ENCODE assay signal across 12 cellular contexts in genomic region chr17:79804856-79805696, GRCh38. TPM values are rescaled to one million over a fixed set of nuclear protein-coding genes. Genes with fewer than 3 reads are reported as not detected.
DNase-seq lines count a peak whose midpoint lies in the region; ATAC-seq and TF ChIP-seq lines count a peak whose summit lies in the region.
"Had no signal": no experiment of that assay in that cellular context is flagged by ENCODE, and none has a peak within 500 bp of the region (broad histone marks: within the 10 kb centered on the region; RNA-seq: fewer than 3 reads in every experiment).

No MANE protein-coding gene starts in this region.

- no peak overlapping the region for H3K4me2 ChIP-seq in mammary epithelial cell (ENCODE audit: insufficient read depth, low read depth, low read length)

- H3K9me3 ChIP-seq in mammary epithelial cell (replicated peaks; ENCODE audit: insufficient read depth, low read length) (peaks cover 3% of the 10 kb centered on the region), suprapubic skin (no peaks in the 10 kb centered on the region)
- H3K9me3 ChIP-seq: neutrophil had no signal

- H3K4me3 Mint-ChIP-seq in MCF 10A (ENCODE audit: unreplicated experiment) (peak overlapping the region; percentile 64), type B pancreatic cell (peak overlapping the region; percentile 81)
- peak overlapping the region; percentile 53 for H3K4me3 Mint-ChIP-seq in activated naive CD8-positive, alpha-beta T cell treated with anti-CD3 and anti-CD28 coated beads for 36 hours

- BruUV-seq in MCF 10A (replicated peaks; lab: Mats Ljungman, UMichigan) (no TSS peak), mammary epithelial cell (replicated peaks; lab: Mats Ljungman, UMichigan) (no TSS peak)

- H3K27me3 Mint-ChIP-seq in MCF 10A (ENCODE audit: insufficient read depth, unreplicated experiment), result peaks cover 55% of the 10 kb centered on the region
- H3K27me3 Mint-ChIP-seq in activated naive CD8-positive, alpha-beta T cell treated with anti-CD3 and anti-CD28 coated beads for 36 hours, result peaks cover 90% of the 10 kb centered on the region
- H3K27me3 Mint-ChIP-seq in type B pancreatic cell, result peaks cover 86% of the 10 kb centered on the region

- H3K27me3 ChIP-seq in mammary epithelial cell (ENCODE audit: insufficient read depth, low read length), result peaks cover 38% of the 10 kb centered on the region
- H3K27me3 ChIP-seq in suprapubic skin, result peaks cover 100% of the 10 kb centered on the region

- no peak for TF ChIP-seq POLR2A in suprapubic skin (IDR thresholded peaks at IDR 0.05)

- H3K4me1 Mint-ChIP-seq in MCF 10A (ENCODE audit: insufficient read depth, unreplicated experiment), result peaks cover 6% of the 10 kb centered on the region
- peaks cover 39% of the 10 kb centered on the region for H3K4me1 Mint-ChIP-seq in activated naive CD8-positive, alpha-beta T cell treated with anti-CD3 and anti-CD28 coated beads for 36 hours
- peaks cover 22% of the 10 kb centered on the region for H3K4me1 Mint-ChIP-seq in type B pancreatic cell (ENCODE audit: unreplicated experiment)

- dilution Hi-C loops in mammary epithelial cell (cut with HindIII; ENCODE audit: low sequenced_read_pairs), result loop anchor here (5.0 kb wide), 3 partner anchors 58 to 172 kb away; no protein-coding TSS in a partner anchor

- in situ Hi-C loops in mammary epithelial cell (cut with MboI; ENCODE audit: low sequenced_read_pairs in 2 of 2), result loop anchor here (25.0 kb wide), 1 partner anchor 182 kb away; no protein-coding TSS in a partner anchor

- no peaks in the 10 kb centered on the region for H4K20me1 ChIP-seq in mammary epithelial cell (ENCODE audit: insufficient read depth, low read length)

- H3K4me3 ChIP-seq in mammary epithelial cell (replicated peaks in 1 of 3; ENCODE audit: insufficient read depth in 1 of 3, low read depth in 2 of 3, low read length in 3 of 3) (no peak overlapping the region), suprapubic skin (no peak overlapping the region)

- H3K27ac Mint-ChIP-seq in MCF 10A (ENCODE audit: low read depth, unreplicated experiment) (no peak overlapping the region), type B pancreatic cell (peak overlapping the region; percentile 68)
- H3K27ac Mint-ChIP-seq in activated naive CD8-positive, alpha-beta T cell treated with anti-CD3 and anti-CD28 coated beads for 36 hours, result peak overlapping the region; percentile 84

- H3K36me3 ChIP-seq in mammary epithelial cell (ENCODE audit: insufficient read depth, low read length) (no peaks in the 10 kb centered on the region), suprapubic skin (no peaks in the 10 kb centered on the region)
- H3K36me3 ChIP-seq: neutrophil had no signal

- H3K9ac ChIP-seq in mammary epithelial cell (ENCODE audit: insufficient read depth, low read length), result no peak overlapping the region

- 53% methylated on average over 21 of the region's 22 CpGs for WGBS in mammary epithelial cell (ENCODE audit: low coverage, missing lambda C conversion rate)
- WGBS in suprapubic skin, result 22% methylated on average over 22 of the region's 22 CpGs

- H3K9me3 Mint-ChIP-seq in MCF 10A (ENCODE audit: unreplicated experiment) (no peaks in the 10 kb centered on the region), type B pancreatic cell (no peaks in the 10 kb centered on the region)
- no peaks in the 10 kb centered on the region for H3K9me3 Mint-ChIP-seq in activated naive CD8-positive, alpha-beta T cell treated with anti-CD3 and anti-CD28 coated beads for 36 hours

- no peak for TF ChIP-seq CTCF in MCF 10A (IDR thresholded peaks at IDR 0.05; ENCODE audit: unreplicated experiment)
- no peak for TF ChIP-seq CTCF in mammary epithelial cell (conservative IDR thresholded peaks at IDR 0.05 in 1 of 2, IDR thresholded peaks at IDR 0.05 in 1 of 2; ENCODE audit: extremely low read depth in 1 of 2, insufficient read depth in 1 of 2, low read depth in 1 of 2, low read length in 2 of 2)
- TF ChIP-seq CTCF in type B pancreatic cell (conservative IDR thresholded peaks at IDR 0.05), result no peak
- no peak for TF ChIP-seq CTCF in suprapubic skin (IDR thresholded peaks at IDR 0.05)

- no peaks in the 10 kb centered on the region for H3K36me3 Mint-ChIP-seq in MCF 10A (ENCODE audit: insufficient read depth, unreplicated experiment)
- H3K36me3 Mint-ChIP-seq in activated naive CD8-positive, alpha-beta T cell treated with anti-CD3 and anti-CD28 coated beads for 36 hours, result peaks cover 4% of the 10 kb centered on the region
- peaks cover 8% of the 10 kb centered on the region for H3K36me3 Mint-ChIP-seq in type B pancreatic cell

- intact Hi-C loops in MCF 10A (cut with micrococcal nuclease) (loop anchor here (5.0 kb wide), 1 partner anchor 58 kb away; no protein-coding TSS in a partner anchor), mammary epithelial cell (cut with micrococcal nuclease) (no loop called here)

- POLR2A ChIA-PET in MCF 10A (lab: Yijun Ruan, JAX), result interaction anchor here (0.6 kb wide), 2 partner anchors 34 to 42 kb away, joined by 4 read pairs; partner anchors contain the start of gene CBX4

- CTCF ChIA-PET in MCF 10A (lab: Yijun Ruan, JAX) (interaction anchor here (0.7 to 1.5 kb wide), 4 partner anchors 59 to 188 kb away, joined by 3 to 4 read pairs (median 4); no protein-coding TSS in a partner anchor), mammary epithelial cell (lab: Charles Lee; ENCODE audit: low non-redundant PET) (no interaction called here)

- peak; percentile 4 for ATAC-seq in HG03280 (IDR thresholded peaks at IDR 0.05; ENCODE audit: unreplicated experiment)

- H3K27ac ChIP-seq in mammary epithelial cell (ENCODE audit: insufficient read depth, low read depth, low read length) (no peak overlapping the region), suprapubic skin (no peak overlapping the region)

- H3K4me1 ChIP-seq in mammary epithelial cell (ENCODE audit: insufficient read depth, low read length) (peaks cover 14% of the 10 kb centered on the region), suprapubic skin (peaks cover 50% of the 10 kb centered on the region)

- no peak for DNase-seq in MCF 10A (ENCODE audit: unreplicated experiment)
- no peak for DNase-seq in mammary epithelial cell
- DNase-seq in activated naive CD8-positive, alpha-beta T cell treated with anti-CD3 and anti-CD28 coated beads for 36 hours, result no peak
- no peak for DNase-seq in type B pancreatic cell (ENCODE audit: extremely low spot score, unreplicated experiment)
- DNase-seq in NCI-H2029 (lab: John Stamatoyannopoulos, UW), result no peak
- no peak for DNase-seq in stimulated activated CD4-positive, alpha-beta T cell treated with anti-CD3 and anti-CD28 coated beads, Interleukin-12 subunit alpha, Interleukin-12 subunit beta, amount 100 ng/mL, for 4 hours
- no peak for DNase-seq in suprapubic skin (ENCODE audit: low spot score in 2 of 2)
- DNase-seq: foreskin melanocyte, kidney glomerular epithelial cell, NCI-H2081 treated with DMSO at 0.1 percent for 48 hours had no signal

- no peak for TF ChIP-seq EP300 in suprapubic skin (IDR thresholded peaks at IDR 0.05)

- H2AFZ ChIP-seq in mammary epithelial cell (ENCODE audit: low read depth, low read length), result no peak overlapping the region

- no peaks in the 10 kb centered on the region for H3K79me2 ChIP-seq in mammary epithelial cell (ENCODE audit: insufficient read depth, low read length)

RNA-seq across cellular contexts. Expression of gene CBX8, which starts 8.2 kb away (rescaled TPM):
- total RNA-seq in MCF 10A (2022) (9.4 and 10.5 TPM in 2 replicates), mammary epithelial cell (1 to 10 TPM; 4.5 to 5.4 TPM), type B pancreatic cell (ENCODE audit: low replicate concordance) (13.3 and 16.0 TPM in 2 replicates), suprapubic skin (1 to 10 TPM; 2.3 to 6.4 (median 3.1) TPM)
- polyA plus RNA-seq in mammary epithelial cell, result 0.34 TPM
- not detected for polyA minus RNA-seq in mammary epithelial cell
- 1 to 10 TPM; 3.5 to 4.1 TPM for total RNA-seq in activated naive CD8-positive, alpha-beta T cell treated with anti-CD3 and anti-CD28 coated beads for 36 hours

RNA-seq across cellular contexts. Expression of gene CBX2, which starts 27.1 kb away (rescaled TPM):
- total RNA-seq in MCF 10A (2022) (3.8 and 3.9 TPM in 2 replicates), mammary epithelial cell (1 to 10 TPM in 1 of 2 donors, under 1 TPM in 1; 0.67 to 3.8 TPM), type B pancreatic cell (ENCODE audit: low replicate concordance) (21.6 and 72.0 TPM in 2 replicates), suprapubic skin (1 to 10 TPM; 2.2 to 7.0 (median 5.2) TPM)
- polyA plus RNA-seq in mammary epithelial cell, result 3.6 TPM
- polyA minus RNA-seq in mammary epithelial cell, result 1.4 TPM
- 1 to 10 TPM; 5.2 to 5.4 TPM for total RNA-seq in activated naive CD8-positive, alpha-beta T cell treated with anti-CD3 and anti-CD28 coated beads for 36 hours

RNA-seq across cellular contexts. Expression of gene CBX4, which starts 34.2 kb away (rescaled TPM):
- 85.8 and 89.7 TPM in 2 replicates for total RNA-seq in MCF 10A (2022)
- total RNA-seq in mammary epithelial cell, result 10 to 100 TPM; 28.5 to 34.7 TPM
- polyA plus RNA-seq in mammary epithelial cell, result 11.2 TPM
- polyA minus RNA-seq in mammary epithelial cell, result 2.2 TPM
- total RNA-seq in activated naive CD8-positive, alpha-beta T cell treated with anti-CD3 and anti-CD28 coated beads for 36 hours, result 10 to 100 TPM; 18.2 to 18.6 TPM
- 39.6 and 76.2 TPM in 2 replicates for total RNA-seq in type B pancreatic cell (ENCODE audit: low replicate concordance)
- 10 to 100 TPM; 33.0 to 47.7 (median 38.0) TPM for total RNA-seq in suprapubic skin
